In the genomic region with DNA sequence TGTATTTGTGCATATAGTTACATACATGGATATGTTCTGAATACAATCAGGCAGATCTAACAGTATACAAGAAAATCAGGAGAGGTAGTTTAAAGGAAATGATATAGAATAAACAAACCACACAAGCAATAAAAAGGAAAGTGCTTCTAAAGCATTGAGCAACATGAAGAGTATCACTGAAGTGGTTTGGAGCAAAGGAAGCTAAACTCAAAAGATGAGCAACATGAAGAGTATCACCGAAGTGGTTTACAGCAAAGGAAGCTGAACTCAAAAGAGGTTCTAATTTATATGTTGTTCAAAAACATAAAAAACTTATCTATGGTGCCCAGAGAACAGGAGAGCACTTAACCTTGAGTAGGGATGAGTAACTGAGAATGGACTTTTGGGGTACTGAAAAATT, we compare ENCODE assay signal across 27 cellular contexts. TPM values are rescaled to one million over a fixed set of nuclear protein-coding genes. Genes with fewer than 3 reads are reported as not detected.
"Had no signal": no experiment of that assay in that cellular context is flagged by ENCODE, and none has a peak within 500 bp of the region (broad histone marks: within the 10 kb centered on the region; RNA-seq: fewer than 3 reads in every experiment).

No MANE protein-coding gene starts in this region.

- H3K27ac Mint-ChIP-seq: naive B cell; stimulated activated effector memory CD8-positive, alpha-beta T cell treated with anti-CD3 and anti-CD28 coated beads, Interleukin-12 subunit alpha, Interleukin-12 subunit beta, amount 100 ng/mL, for 72 hours; stimulated activated naive CD8-positive, alpha-beta T cell treated with anti-CD3 and anti-CD28 coated beads, Interleukin-15, Interleukin-2, amounts not matched to agents 100 ng/mL and 50 ng/mL, for 24 hours had no signal

- ATAC-seq: heart left ventricle; left colon; left ventricle myocardium superior; psoas muscle; right lobe of liver; stimulated activated effector memory CD8-positive, alpha-beta T cell treated with anti-CD3 and anti-CD28 coated beads, Interleukin-12 subunit alpha, Interleukin-12 subunit beta, amount 100 ng/mL, for 72 hours had no signal

- H3K9me3 Mint-ChIP-seq: naive B cell; stimulated activated effector memory CD8-positive, alpha-beta T cell treated with anti-CD3 and anti-CD28 coated beads, Interleukin-12 subunit alpha, Interleukin-12 subunit beta, amount 100 ng/mL, for 72 hours; stimulated activated naive CD8-positive, alpha-beta T cell treated with anti-CD3 and anti-CD28 coated beads, Interleukin-15, Interleukin-2, amounts not matched to agents 100 ng/mL and 50 ng/mL, for 24 hours had no signal

- H3K27ac ChIP-seq: dorsolateral prefrontal cortex, heart left ventricle, neutrophil, psoas muscle, right lobe of liver, thoracic aorta, transverse colon had no signal

- H3K36me3 Mint-ChIP-seq: naive B cell; stimulated activated effector memory CD8-positive, alpha-beta T cell treated with anti-CD3 and anti-CD28 coated beads, Interleukin-12 subunit alpha, Interleukin-12 subunit beta, amount 100 ng/mL, for 72 hours had no signal

- H3K27me3 ChIP-seq: heart left ventricle, neutrophil, right lobe of liver, transverse colon had no signal

- H3K4me3 Mint-ChIP-seq: naive B cell; stimulated activated effector memory CD8-positive, alpha-beta T cell treated with anti-CD3 and anti-CD28 coated beads, Interleukin-12 subunit alpha, Interleukin-12 subunit beta, amount 100 ng/mL, for 72 hours; stimulated activated naive CD8-positive, alpha-beta T cell treated with anti-CD3 and anti-CD28 coated beads, Interleukin-15, Interleukin-2, amounts not matched to agents 100 ng/mL and 50 ng/mL, for 24 hours had no signal

- H3K9me3 ChIP-seq: heart left ventricle, neutrophil, psoas muscle, right lobe of liver, thoracic aorta, transverse colon had no signal

- DNase-seq: cortex of kidney; dorsolateral prefrontal cortex; effector CD8-positive, alpha-beta T cell; heart left ventricle; hippocampal formation; left colon; left ventricle myocardium superior; mesendoderm; naive B cell; psoas muscle; retina; right lobe of liver; stimulated activated CD4-positive, alpha-beta T cell treated with anti-CD3 and anti-CD28 coated beads, Interleukin-4, amount 100 ng/mL, for 1 hour; stimulated activated CD8-positive, alpha-beta memory T cell treated with anti-CD3 and anti-CD28 coated beads, Interleukin-4, amount 100 ng/mL, for 48 hours; transverse colon had no signal

- H3K27me3 Mint-ChIP-seq: naive B cell; stimulated activated naive CD8-positive, alpha-beta T cell treated with anti-CD3 and anti-CD28 coated beads, Interleukin-15, Interleukin-2, amounts not matched to agents 100 ng/mL and 50 ng/mL, for 24 hours had no signal

RNA-seq across cellular contexts. Expression of a gene that starts 29.1 kb away (rescaled TPM):
- total RNA-seq: dorsolateral prefrontal cortex, fibroblast of lung, frontal cortex, glomerular endothelial cell, heart left ventricle, kidney epithelial cell, left colon, left ventricle myocardium superior, lung microvascular endothelial cell, osteoblast, psoas muscle, right lobe of liver, subcutaneous adipose tissue, thoracic aorta, transverse colon, ureter had no signal
